16 cellular contexts compared by ENCODE assay signal in genomic region chr6:137765044-137765443, GRCh38.
"Had no signal": no experiment of that assay in that cellular context is flagged by ENCODE, and none has a peak within 500 bp of the region (broad histone marks: within the 10 kb centered on the region; RNA-seq: fewer than 3 reads in every experiment).

No MANE protein-coding gene starts in this region.

- H3K79me2 ChIP-seq: parathyroid adenoma had no signal

- H3K27me3 Mint-ChIP-seq: activated CD8-positive, alpha-beta memory T cell treated with anti-CD3 and anti-CD28 coated beads, Interleukin-2, amount 10 ng/mL, durations not matched to agents 7 days and 5 days; activated naive CD8-positive, alpha-beta T cell treated with anti-CD3 and anti-CD28 coated beads for 36 hours; activated T-cell treated with anti-CD3 and anti-CD28 coated beads, Interleukin-2, amount 50 U/mL, for 24 hours; naive B cell; stimulated activated naive CD8-positive, alpha-beta T cell treated with anti-CD3 and anti-CD28 coated beads, Interleukin-15, amount 100 ng/mL, for 72 hours had no signal

- H3K27me3 ChIP-seq: testis had no signal

- H3K9me3 ChIP-seq: testis had no signal

- H3K4me3 Mint-ChIP-seq: activated CD8-positive, alpha-beta memory T cell treated with anti-CD3 and anti-CD28 coated beads, Interleukin-2, amount 10 ng/mL, durations not matched to agents 7 days and 5 days; activated naive CD8-positive, alpha-beta T cell treated with anti-CD3 and anti-CD28 coated beads for 36 hours; activated T-cell treated with anti-CD3 and anti-CD28 coated beads, Interleukin-2, amount 50 U/mL, for 24 hours; naive B cell; stimulated activated naive CD8-positive, alpha-beta T cell treated with anti-CD3 and anti-CD28 coated beads, Interleukin-15, amount 100 ng/mL, for 72 hours; T-helper 2 cell treated with Interferon-gamma antibody and Interleukin-4, amounts not matched to agents 5 μg/mL and 100 μg/mL, for 36 hours had no signal

- H2AFZ ChIP-seq: parathyroid adenoma had no signal

- H3K4me1 ChIP-seq: parathyroid adenoma, testis had no signal

- FAIRE-seq: colon had no signal

- DNase-seq: activated CD4-positive, alpha-beta T cell treated with anti-CD3 and anti-CD28 coated beads, Interleukin-2, amount 50 U/mL, for 4 hours; activated CD8-positive, alpha-beta memory T cell treated with anti-CD3 and anti-CD28 coated beads, Interleukin-2, amount 10 ng/mL, durations not matched to agents 7 days and 5 days; activated effector memory CD4-positive, alpha-beta T cell treated with Interleukin-2 at 50 U/mL for 16 hours; activated naive CD8-positive, alpha-beta T cell treated with anti-CD3 and anti-CD28 coated beads for 36 hours; activated T-cell treated with anti-CD3 and anti-CD28 coated beads, Interleukin-2, amount 50 U/mL, for 24 hours; hippocampal formation; naive B cell; retina; stimulated activated CD4-positive, alpha-beta T cell treated with anti-CD3 and anti-CD28 coated beads, Interleukin-4, amount 100 ng/mL, for 4 hours; stimulated activated naive CD8-positive, alpha-beta T cell treated with anti-CD3 and anti-CD28 coated beads, Interleukin-15, amount 100 ng/mL, for 72 hours; testis had no signal

- H3K9me3 Mint-ChIP-seq: activated T-cell treated with anti-CD3 and anti-CD28 coated beads, Interleukin-2, amount 50 U/mL, for 24 hours; naive B cell; stimulated activated naive CD8-positive, alpha-beta T cell treated with anti-CD3 and anti-CD28 coated beads, Interleukin-15, amount 100 ng/mL, for 72 hours; T-helper 2 cell treated with Interferon-gamma antibody and Interleukin-4, amounts not matched to agents 5 μg/mL and 100 μg/mL, for 36 hours had no signal

- H3K9ac ChIP-seq: parathyroid adenoma had no signal

- ATAC-seq: activated CD4-positive, CD25-positive, alpha-beta regulatory T cell treated with anti-CD3 and anti-CD28 coated beads, Interleukin-2, amount 50 U/mL, for 24 hours; activated CD8-positive, alpha-beta memory T cell treated with anti-CD3 and anti-CD28 coated beads, Interleukin-2, amount 10 ng/mL, durations not matched to agents 7 days and 5 days; stimulated activated naive CD8-positive, alpha-beta T cell treated with anti-CD3 and anti-CD28 coated beads, Interleukin-15, amount 100 ng/mL, for 72 hours had no signal

- H3K27ac Mint-ChIP-seq: activated CD8-positive, alpha-beta memory T cell treated with anti-CD3 and anti-CD28 coated beads, Interleukin-2, amount 10 ng/mL, durations not matched to agents 7 days and 5 days; activated naive CD8-positive, alpha-beta T cell treated with anti-CD3 and anti-CD28 coated beads for 36 hours; activated T-cell treated with anti-CD3 and anti-CD28 coated beads, Interleukin-2, amount 50 U/mL, for 24 hours; stimulated activated naive CD8-positive, alpha-beta T cell treated with anti-CD3 and anti-CD28 coated beads, Interleukin-15, amount 100 ng/mL, for 72 hours; T-helper 2 cell treated with Interferon-gamma antibody and Interleukin-4, amounts not matched to agents 5 μg/mL and 100 μg/mL, for 36 hours had no signal

- H3K4me3 ChIP-seq: lung, testis had no signal

- H3K27ac ChIP-seq: parathyroid adenoma, testis had no signal
